ENCODE assay signal across 8 cellular contexts in genomic region chr15:64045106-64045435, GRCh38. TPM values are rescaled to one million over a fixed set of nuclear protein-coding genes. Genes with fewer than 3 reads are reported as not detected.
DNase-seq lines count a peak whose midpoint lies in the region; ATAC-seq and TF ChIP-seq lines count a peak whose summit lies in the region.
"Had no signal": no experiment of that assay in that cellular context is flagged by ENCODE, and none has a peak within 500 bp of the region (broad histone marks: within the 10 kb centered on the region; RNA-seq: fewer than 3 reads in every experiment).

No MANE protein-coding gene starts in this region.

- H3K27ac ChIP-seq in PC-9 (no peak overlapping the region), right cardiac atrium (ENCODE audit: low read length) (peak overlapping the region; percentile 57), spleen (peak overlapping the region in 6 of 8 donors; percentile 14 to 90 (median 70))

- H3K9me3 ChIP-seq in PC-9 (ENCODE audit: insufficient read depth, low read depth): no peaks in the 10 kb centered on the region
- H3K9me3 ChIP-seq in right cardiac atrium (ENCODE audit: control insufficient read depth, low read length): no peaks in the 10 kb centered on the region
- H3K9me3 ChIP-seq in spleen: no peaks in the 10 kb centered on the region

- ATAC-seq in right cardiac atrium (peak; percentile 1 to 19), HG03432 (IDR thresholded peaks at IDR 0.05; ENCODE audit: unreplicated experiment) (no peak)

- BruUV-seq in PC-9 (replicated peaks; lab: Mats Ljungman, UMichigan): no TSS peak

- H3K79me2 ChIP-seq in PC-9 (ENCODE audit: low read depth): no peaks in the 10 kb centered on the region

- POLR2A ChIA-PET in PC-9 (lab: Charles Lee; ENCODE audit: unreplicated experiment): interaction anchor here (0.6 kb wide), 3 partner anchors 12 to 56 kb away, joined by 3 to 18 read pairs (median 13); no protein-coding TSS in a partner anchor

- H3K9me2 ChIP-seq in PC-9 (ENCODE audit: insufficient read depth): no peaks in the 10 kb centered on the region

- DNase-seq in GM12865 (ENCODE audit: low read depth) (no peak), PC-9 (peak in 1 of 2 experiments; percentile 43), right cardiac atrium (no peak), spleen (no peak), SIG-M5 (lab: John Stamatoyannopoulos, UW) (no peak), DMS53 treated with DMSO at 0.1 percent for 48 hours (lab: John Stamatoyannopoulos, UW; ENCODE audit: unreplicated experiment) (no peak)
- DNase-seq: effector CD8-positive, alpha-beta T cell had no signal

- TF ChIP-seq CTCF in GM12865 (IDR thresholded peaks at IDR 0.05; ENCODE audit: insufficient read depth, low read depth, low read length, missing control alignments) (no peak), PC-9 (conservative IDR thresholded peaks at IDR 0.05) (no peak), spleen (IDR thresholded peaks at IDR 0.05 in 8 of 11, conservative IDR thresholded peaks at IDR 0.05 in 3 of 11) (no peak)

- 64% methylated on average over 5 of the region's 5 CpGs for WGBS in right cardiac atrium
- 44 to 68% (median 59%) methylated on average over 3 to 5 of the region's 5 CpGs for WGBS in spleen, 5 donors

- H3K4me3 ChIP-seq in GM12865 (ENCODE audit: low read depth, low read length) (peak overlapping the region; percentile 66), PC-9 (no peak overlapping the region), right cardiac atrium (ENCODE audit: low read length) (peak overlapping the region; percentile 88), spleen (peak overlapping the region in 7 of 8 donors; percentile 40 to 71 (median 57))

- TF ChIP-seq POLR2A in spleen (IDR thresholded peaks at IDR 0.05): no peak

- H3K4me1 ChIP-seq in PC-9 (replicated peaks; ENCODE audit: insufficient read depth): 0 out of 2 replicates have a peak, but pooled peaks cover under 1% of the 10 kb centered on the region
- H3K4me1 ChIP-seq in right cardiac atrium (ENCODE audit: control insufficient read depth, insufficient read depth, low read length): peaks cover 11% of the 10 kb centered on the region
- H3K4me1 ChIP-seq in spleen: peaks cover 22 to 78% (median 52%) of the 10 kb centered on the region in 6 donors

- intact Hi-C loops in PC-9 (cut with micrococcal nuclease; ENCODE audit: unreplicated experiment) (loop anchor here (5.0 kb wide), 3 partner anchors 33 to 293 kb away; no protein-coding TSS in a partner anchor), right cardiac atrium (cut with DNase I) (loop anchor here in 2 of 4 donors (5.0 to 10.0 kb wide), 4 partner anchors 60 to 293 kb away; no protein-coding TSS in a partner anchor), spleen (cut with DNase I; ENCODE audit: low total_unique reads) (loop anchor here (10.0 kb wide), 1 partner anchor 210 kb away; the partner anchor contains the start of gene HERC1)

- H3F3A ChIP-seq in PC-9 (ENCODE audit: insufficient read depth, low read depth): no peaks in the 10 kb centered on the region

- H3K27me3 ChIP-seq in PC-9 (ENCODE audit: insufficient read depth, low read depth): no peaks in the 10 kb centered on the region
- H3K27me3 ChIP-seq in right cardiac atrium (ENCODE audit: control insufficient read depth, insufficient read depth): no peaks in the 10 kb centered on the region
- H3K27me3 ChIP-seq in spleen (replicated peaks in 1 of 7): no peaks in the 10 kb centered on the region

- no peaks in the 10 kb centered on the region for H4K20me1 ChIP-seq in PC-9 (ENCODE audit: insufficient read depth)

- 0 out of 2 replicates have a peak overlapping the region, but pooled peaks have one; percentile 64 for H3K4me2 ChIP-seq in PC-9

- H3K36me3 ChIP-seq in PC-9 (ENCODE audit: low read depth): no peaks in the 10 kb centered on the region
- peaks cover 0 to under 1% (median 0%) of the 10 kb centered on the region in 6 donors for H3K36me3 ChIP-seq in spleen

- CTCF ChIA-PET in PC-9 (lab: Charles Lee): interaction anchor here (0.7 to 3.9 kb wide), 2 partner anchors 99 to 136 kb away, joined by 3 to 46 read pairs; no protein-coding TSS in a partner anchor

- H2AFZ ChIP-seq in PC-9: no peak overlapping the region

RNA-seq across cellular contexts. Expression of gene DAPK2, which starts 1.2 kb away (rescaled TPM):
- total RNA-seq in PC-9 (2021) (11.0 and 19.6 TPM in 2 replicates), right cardiac atrium (10 to 100 TPM; 83.5 to 95.1 (median 88.1) TPM), spleen (10 to 100 TPM; 12.2 to 38.3 (median 20.6) TPM)
- polyA plus RNA-seq in right cardiac atrium (48.8 TPM), spleen (1 to 10 TPM; 4.9 to 7.6 (median 6.0) TPM)

RNA-seq across cellular contexts. Expression of gene CIAO2A, which starts 48.6 kb away (rescaled TPM):
- total RNA-seq in PC-9 (2021) (72.1 and 76.3 TPM in 2 replicates), right cardiac atrium (10 to 100 TPM; 43.9 to 66.2 (median 53.6) TPM), spleen (100 to 1,000 TPM in 1 of 7 donors, 10 to 100 TPM in 6; 42.2 to 112 (median 53.4) TPM)
- polyA plus RNA-seq in right cardiac atrium (82.7 TPM), spleen (100 to 1,000 TPM; 109 to 129 (median 122) TPM)

RNA-seq across cellular contexts. Expression of gene SNX1, which starts 50.7 kb away (rescaled TPM):
- 114 and 137 TPM in 2 replicates for total RNA-seq in PC-9 (2021)
- 100 to 1,000 TPM in 3 of 4 donors, 10 to 100 TPM in 1; 99.2 to 149 (median 105) TPM for total RNA-seq in right cardiac atrium
- polyA plus RNA-seq in right cardiac atrium: 54.1 TPM
- total RNA-seq in spleen: 100 to 1,000 TPM in 6 of 7 donors, 10 to 100 TPM in 1; 99.9 to 161 (median 134) TPM
- 10 to 100 TPM; 45.5 to 73.7 (median 58.0) TPM for polyA plus RNA-seq in spleen
